Comparison of ENCODE assay signal across 2 cellular contexts in the genomic region with DNA sequence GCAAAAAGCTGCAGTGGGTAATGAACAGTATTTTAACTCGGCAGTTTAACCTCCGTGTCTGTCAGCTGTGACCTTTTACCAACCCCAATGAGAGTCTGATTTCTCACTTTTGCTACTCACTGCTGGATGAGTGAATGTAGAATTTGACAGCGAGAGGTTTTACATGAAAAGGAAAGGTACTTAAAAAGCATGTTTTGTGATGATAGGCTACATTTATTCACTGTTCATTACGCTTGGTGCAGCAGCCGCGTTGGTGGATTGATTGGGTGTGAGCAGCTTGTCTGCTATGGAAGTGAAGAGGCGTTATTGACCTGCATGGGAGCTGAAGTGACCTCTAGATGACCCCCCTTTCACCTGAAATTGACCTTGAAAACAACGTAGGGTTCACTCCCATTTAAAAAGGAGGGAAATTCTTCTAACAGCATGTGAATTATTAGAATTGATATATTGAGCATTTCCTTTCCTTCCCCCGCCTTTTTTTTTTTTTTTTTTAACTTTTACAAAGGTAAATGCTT.
TF ChIP-seq lines count a peak whose summit lies in the region.

No MANE protein-coding gene starts in this region.

TF ChIP-seq in IMR-90, 13 proteins besides CTCF, POLR2A, EP300 and RAD21:
- TF ChIP-seq CEBPB (IDR thresholded peaks at IDR 0.05; ENCODE audit: low read depth, low read length) (no peak), MXI1 (IDR thresholded peaks at IDR 0.05; ENCODE audit: borderline replicate concordance, low read depth, low read length) (no peak)

TF ChIP-seq in GM12878, 131 proteins besides CTCF, POLR2A, EP300 and RAD21:
- TF ChIP-seq NR2F1 (conservative IDR thresholded peaks at IDR 0.05) (0 out of 2 replicates have a peak, but pooled peaks have one; percentile 20), HSF1 (IDR thresholded peaks at IDR 0.05; ENCODE audit: low read depth, low read length) (no peak)
